In the genomic region with DNA sequence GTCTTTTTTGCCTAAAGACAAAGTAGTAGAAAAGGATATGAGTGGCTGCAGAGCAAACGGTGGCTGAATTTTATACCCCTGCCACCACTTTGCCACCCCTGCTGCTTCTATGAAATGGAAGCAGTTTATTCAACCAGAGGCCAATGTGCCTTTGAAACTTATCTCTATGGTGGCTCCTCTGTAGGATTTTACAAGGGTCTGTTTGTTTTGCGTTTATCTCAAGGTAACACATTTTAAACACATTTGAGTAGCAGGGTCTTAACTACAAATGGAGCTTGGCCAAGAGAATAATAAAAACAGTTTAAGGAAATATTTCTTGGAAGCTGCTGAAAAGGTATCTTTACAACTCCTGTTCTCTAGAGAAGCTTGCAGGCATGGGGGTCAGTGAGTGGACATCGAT, we compare ENCODE assay signal across 39 cellular contexts. TPM values are rescaled to one million over a fixed set of nuclear protein-coding genes. Genes with fewer than 3 reads are reported as not detected.
"Had no signal": no experiment of that assay in that cellular context is flagged by ENCODE, and none has a peak within 500 bp of the region (broad histone marks: within the 10 kb centered on the region; RNA-seq: fewer than 3 reads in every experiment).

No MANE protein-coding gene starts in this region.

- H3K27me3 Mint-ChIP-seq: activated CD4-positive, alpha-beta memory T cell treated with anti-CD3 and anti-CD28 coated beads, Interleukin-2, amount 10 ng/mL, durations not matched to agents 7 days and 5 days; activated CD4-positive, alpha-beta T cell treated with anti-CD3 and anti-CD28 coated beads for 36 hours; activated naive CD8-positive, alpha-beta T cell treated with anti-CD3 and anti-CD28 coated beads for 36 hours; activated T-helper 17 cell treated with anti-CD3 and anti-CD28 coated beads, Interleukin-2, amount 50 U/mL, for 72 hours had no signal

- H3K9me3 ChIP-seq: adrenal gland, body of pancreas, breast epithelium had no signal

- H3K27ac ChIP-seq: adrenal gland, body of pancreas, brain microvascular endothelial cell, breast epithelium, WERI-Rb-1 had no signal

- H3K36me3 Mint-ChIP-seq: activated naive CD4-positive, alpha-beta T cell treated with anti-CD3 and anti-CD28 coated beads, Interleukin-2, amount 50 U/mL, for 72 hours; activated naive CD8-positive, alpha-beta T cell treated with anti-CD3 and anti-CD28 coated beads for 36 hours had no signal

- H3K4me3 Mint-ChIP-seq: activated CD4-positive, alpha-beta memory T cell treated with anti-CD3 and anti-CD28 coated beads, Interleukin-2, amount 10 ng/mL, durations not matched to agents 7 days and 5 days; activated CD4-positive, alpha-beta T cell treated with anti-CD3 and anti-CD28 coated beads for 36 hours; activated CD4-positive, alpha-beta T cell treated with anti-CD3 and anti-CD28 coated beads, Interleukin-2, amount 10 ng/mL, durations not matched to agents 7 days and 5 days; activated naive CD4-positive, alpha-beta T cell treated with anti-CD3 and anti-CD28 coated beads for 36 hours; activated naive CD8-positive, alpha-beta T cell treated with anti-CD3 and anti-CD28 coated beads for 36 hours; activated T-cell treated with anti-CD3 and anti-CD28 coated beads, Interleukin-2, amount 50 U/mL, for 4 hours; activated T-cell treated with anti-CD3 and anti-CD28 coated beads, Interleukin-2, amount 50 U/mL, for 72 hours; activated T-helper 1 cell treated with anti-CD3 and anti-CD28 coated beads, Interleukin-12 subunit alpha, Interleukin-12 subunit beta, Interleukin-2, Interleukin-4 antibody, amounts not matched to agents 30 ng/mL and 10 ng/mL and 1 ng/mL, durations not matched to agents 14 hours and 24 hours and 36 hours; activated T-helper 17 cell treated with anti-CD3 and anti-CD28 coated beads, Interleukin-2, amount 50 U/mL, for 72 hours; T-helper 1 cell treated with Interleukin-12 subunit alpha and Interleukin-12 subunit beta and Interleukin-4 antibody, amounts not matched to agents 30 μg/mL and 1 μg/mL, for 36 hours; T-helper 2 cell treated with Interferon-gamma antibody and Interleukin-4, amounts not matched to agents 5 μg/mL and 100 μg/mL, for 36 hours; WTC11 had no signal

- H3K27ac Mint-ChIP-seq: activated CD4-positive, alpha-beta memory T cell treated with anti-CD3 and anti-CD28 coated beads, Interleukin-2, amount 10 ng/mL, durations not matched to agents 7 days and 5 days; activated CD4-positive, alpha-beta T cell treated with anti-CD3 and anti-CD28 coated beads for 36 hours; activated CD4-positive, alpha-beta T cell treated with anti-CD3 and anti-CD28 coated beads, Interleukin-2, amount 10 ng/mL, durations not matched to agents 7 days and 5 days; activated naive CD4-positive, alpha-beta T cell treated with anti-CD3 and anti-CD28 coated beads for 36 hours; activated naive CD4-positive, alpha-beta T cell treated with anti-CD3 and anti-CD28 coated beads, Interleukin-2, amount 50 U/mL, for 72 hours; activated naive CD8-positive, alpha-beta T cell treated with anti-CD3 and anti-CD28 coated beads for 36 hours; activated T-cell treated with anti-CD3 and anti-CD28 coated beads, Interleukin-2, amount 50 U/mL, for 72 hours; activated T-helper 1 cell treated with anti-CD3 and anti-CD28 coated beads, Interleukin-12 subunit alpha, Interleukin-12 subunit beta, Interleukin-2, Interleukin-4 antibody, amounts not matched to agents 30 ng/mL and 10 ng/mL and 1 ng/mL, durations not matched to agents 14 hours and 24 hours and 36 hours; activated T-helper 17 cell treated with anti-CD3 and anti-CD28 coated beads, Interleukin-2, amount 50 U/mL, for 72 hours; T-helper 1 cell treated with Interleukin-12 subunit alpha and Interleukin-12 subunit beta and Interleukin-4 antibody, amounts not matched to agents 30 μg/mL and 1 μg/mL, for 36 hours; T-helper 2 cell treated with Interferon-gamma antibody and Interleukin-4, amounts not matched to agents 5 μg/mL and 100 μg/mL, for 36 hours; WTC11 had no signal

- H3K9me3 Mint-ChIP-seq: activated naive CD4-positive, alpha-beta T cell treated with anti-CD3 and anti-CD28 coated beads for 36 hours; activated naive CD4-positive, alpha-beta T cell treated with anti-CD3 and anti-CD28 coated beads, Interleukin-2, amount 50 U/mL, for 72 hours; activated naive CD8-positive, alpha-beta T cell treated with anti-CD3 and anti-CD28 coated beads for 36 hours; activated T-cell treated with anti-CD3 and anti-CD28 coated beads, Interleukin-2, amount 50 U/mL, for 4 hours; activated T-helper 1 cell treated with anti-CD3 and anti-CD28 coated beads, Interleukin-12 subunit alpha, Interleukin-12 subunit beta, Interleukin-2, Interleukin-4 antibody, amounts not matched to agents 30 ng/mL and 10 ng/mL and 1 ng/mL, durations not matched to agents 14 hours and 24 hours and 36 hours; T-helper 1 cell treated with Interleukin-12 subunit alpha and Interleukin-12 subunit beta and Interleukin-4 antibody, amounts not matched to agents 30 μg/mL and 1 μg/mL, for 36 hours; T-helper 2 cell treated with Interferon-gamma antibody and Interleukin-4, amounts not matched to agents 5 μg/mL and 100 μg/mL, for 36 hours had no signal

- ATAC-seq: activated CD4-positive, alpha-beta T cell treated with anti-CD3 and anti-CD28 coated beads for 36 hours; activated CD4-positive, CD25-positive, alpha-beta regulatory T cell treated with anti-CD3 and anti-CD28 coated beads, Interleukin-2, amount 50 U/mL, for 24 hours; activated naive CD4-positive, alpha-beta T cell treated with anti-CD3 and anti-CD28 coated beads, Interleukin-2, amount 50 U/mL, for 72 hours; activated T-cell treated with anti-CD3 and anti-CD28 coated beads, Interleukin-2, amount 50 U/mL, for 4 hours; activated T-cell treated with anti-CD3 and anti-CD28 coated beads, Interleukin-2, amount 50 U/mL, for 72 hours; activated T-helper 17 cell treated with anti-CD3 and anti-CD28 coated beads, Interleukin-2, amount 50 U/mL, for 72 hours; body of pancreas; WTC11 had no signal

- DNase-seq: activated CD4-positive, alpha-beta memory T cell treated with anti-CD3 and anti-CD28 coated beads, Interleukin-2, amount 10 ng/mL, durations not matched to agents 7 days and 5 days; activated CD4-positive, alpha-beta T cell treated with anti-CD3 and anti-CD28 coated beads for 1 hour; activated CD4-positive, alpha-beta T cell treated with anti-CD3 and anti-CD28 coated beads for 36 hours; activated CD4-positive, alpha-beta T cell treated with anti-CD3 and anti-CD28 coated beads for 48 hours; activated CD4-positive, alpha-beta T cell treated with anti-CD3 and anti-CD28 coated beads, Interleukin-2, amount 10 ng/mL, durations not matched to agents 7 days and 5 days; activated CD4-positive, alpha-beta T cell treated with anti-CD3 and anti-CD28 coated beads, Interleukin-2, amount 50 U/mL, for 48 hours; activated CD4-positive, CD25-positive, alpha-beta regulatory T cell; activated CD8-positive, alpha-beta memory T cell treated with anti-CD3 and anti-CD28 coated beads, Interleukin-2, amount 50 U/mL, for 4 hours; activated gamma-delta T cell treated with Interleukin-2 at 50 U/mL for 16 hours; activated naive CD4-positive, alpha-beta T cell; activated naive CD4-positive, alpha-beta T cell treated with anti-CD3 and anti-CD28 coated beads for 36 hours; activated naive CD4-positive, alpha-beta T cell treated with anti-CD3 and anti-CD28 coated beads, Interleukin-2, amount 50 U/mL, for 16 hours; activated naive CD8-positive, alpha-beta T cell treated with anti-CD3 and anti-CD28 coated beads for 36 hours; activated T-cell treated with anti-CD3 and anti-CD28 coated beads for 4 hours; activated T-cell treated with anti-CD3 and anti-CD28 coated beads, Interleukin-2, amount 50 U/mL, for 1 hour; activated T-cell treated with anti-CD3 and anti-CD28 coated beads, Interleukin-2, amount 50 U/mL, for 4 hours; activated T-cell treated with anti-CD3 and anti-CD28 coated beads, Interleukin-2, amount 50 U/mL, for 72 hours; amniotic stem cell; body of pancreas; brain microvascular endothelial cell; central memory CD4-positive, alpha-beta T cell; T-helper 1 cell; T-helper 2 cell; T-helper 9 cell had no signal

- H3K4me1 Mint-ChIP-seq: activated naive CD8-positive, alpha-beta T cell treated with anti-CD3 and anti-CD28 coated beads for 36 hours had no signal

- H3K4me3 ChIP-seq: adrenal gland, body of pancreas, breast epithelium had no signal

- H3K4me1 ChIP-seq: body of pancreas, breast epithelium had no signal

- H3K36me3 ChIP-seq: adrenal gland, brain microvascular endothelial cell, breast epithelium, WERI-Rb-1 had no signal

- H3K27me3 ChIP-seq: adrenal gland, body of pancreas, brain microvascular endothelial cell, breast epithelium had no signal

RNA-seq across cellular contexts. Expression of gene ALLC, which starts 6.1 kb away (rescaled TPM):
- total RNA-seq: activated CD4-positive, alpha-beta memory T cell treated with anti-CD3 and anti-CD28 coated beads, Interleukin-2, amount 10 ng/mL, durations not matched to agents 7 days and 5 days; activated CD4-positive, alpha-beta T cell treated with anti-CD3 and anti-CD28 coated beads for 36 hours; activated CD4-positive, alpha-beta T cell treated with anti-CD3 and anti-CD28 coated beads, Interleukin-2, amount 10 ng/mL, durations not matched to agents 7 days and 5 days; activated CD8-positive, alpha-beta memory T cell treated with anti-CD3 and anti-CD28 coated beads for 36 hours; activated naive CD4-positive, alpha-beta T cell treated with anti-CD3 and anti-CD28 coated beads for 36 hours; activated naive CD4-positive, alpha-beta T cell treated with anti-CD3 and anti-CD28 coated beads, Interleukin-2, amount 50 U/mL, for 72 hours; activated naive CD8-positive, alpha-beta T cell treated with anti-CD3 and anti-CD28 coated beads for 36 hours; activated T-cell treated with anti-CD3 and anti-CD28 coated beads, Interleukin-2, amount 50 U/mL, for 4 hours; activated T-cell treated with anti-CD3 and anti-CD28 coated beads, Interleukin-2, amount 50 U/mL, for 72 hours; activated T-helper 1 cell treated with anti-CD3 and anti-CD28 coated beads, Interleukin-12 subunit alpha, Interleukin-12 subunit beta, Interleukin-2, Interleukin-4 antibody, amounts not matched to agents 30 ng/mL and 10 ng/mL and 1 ng/mL, durations not matched to agents 14 hours and 24 hours and 36 hours; activated T-helper 17 cell treated with anti-CD3 and anti-CD28 coated beads, Interleukin-2, amount 50 U/mL, for 72 hours; aorta; astrocyte; body of pancreas; cardiac septum; cerebellum; WTC11 had no signal

RNA-seq across cellular contexts. Expression of gene DCDC2C, which starts 39.3 kb away (rescaled TPM):
- total RNA-seq: activated CD4-positive, alpha-beta memory T cell treated with anti-CD3 and anti-CD28 coated beads, Interleukin-2, amount 10 ng/mL, durations not matched to agents 7 days and 5 days; activated CD4-positive, alpha-beta T cell treated with anti-CD3 and anti-CD28 coated beads for 36 hours; activated CD4-positive, alpha-beta T cell treated with anti-CD3 and anti-CD28 coated beads, Interleukin-2, amount 10 ng/mL, durations not matched to agents 7 days and 5 days; activated CD8-positive, alpha-beta memory T cell treated with anti-CD3 and anti-CD28 coated beads for 36 hours; activated naive CD4-positive, alpha-beta T cell treated with anti-CD3 and anti-CD28 coated beads for 36 hours; activated naive CD4-positive, alpha-beta T cell treated with anti-CD3 and anti-CD28 coated beads, Interleukin-2, amount 50 U/mL, for 72 hours; activated naive CD8-positive, alpha-beta T cell treated with anti-CD3 and anti-CD28 coated beads for 36 hours; activated T-cell treated with anti-CD3 and anti-CD28 coated beads, Interleukin-2, amount 50 U/mL, for 4 hours; activated T-cell treated with anti-CD3 and anti-CD28 coated beads, Interleukin-2, amount 50 U/mL, for 72 hours; activated T-helper 1 cell treated with anti-CD3 and anti-CD28 coated beads, Interleukin-12 subunit alpha, Interleukin-12 subunit beta, Interleukin-2, Interleukin-4 antibody, amounts not matched to agents 30 ng/mL and 10 ng/mL and 1 ng/mL, durations not matched to agents 14 hours and 24 hours and 36 hours; activated T-helper 17 cell treated with anti-CD3 and anti-CD28 coated beads, Interleukin-2, amount 50 U/mL, for 72 hours; astrocyte; body of pancreas; cardiac septum; cerebellum; WTC11 had no signal
